Comparison of ENCODE assay signal across 1 cellular context in the genomic region with DNA sequence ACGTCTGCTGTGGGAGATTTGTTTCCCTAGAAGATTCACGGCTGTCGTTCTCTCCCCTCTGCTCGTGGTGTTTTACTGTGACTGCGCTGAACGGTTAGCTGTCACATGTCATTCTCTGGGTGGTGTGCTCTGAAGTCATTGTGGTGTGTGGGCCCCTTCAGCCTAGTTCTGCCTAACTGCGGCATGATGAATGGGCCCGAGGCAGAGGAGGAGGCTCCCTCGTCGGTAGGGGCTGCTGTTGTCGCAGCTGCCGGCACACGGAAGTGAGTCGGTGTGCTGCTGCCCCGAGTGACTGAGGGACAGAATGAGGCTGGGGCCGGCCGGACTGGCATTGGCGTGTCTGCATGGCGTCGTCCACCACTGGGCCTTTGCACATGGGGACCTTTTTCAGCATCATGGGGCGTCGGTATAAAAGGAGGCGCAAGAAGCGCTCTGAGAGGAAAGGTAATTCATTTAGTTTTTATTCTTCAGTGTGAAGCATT.
TF ChIP-seq lines count a peak whose summit lies in the region.

No MANE protein-coding gene starts in this region.

TF ChIP-seq in HepG2, 621 proteins besides CTCF, POLR2A, EP300 and RAD21 (continued from another document):
- TF ChIP-seq, protein P1, sequence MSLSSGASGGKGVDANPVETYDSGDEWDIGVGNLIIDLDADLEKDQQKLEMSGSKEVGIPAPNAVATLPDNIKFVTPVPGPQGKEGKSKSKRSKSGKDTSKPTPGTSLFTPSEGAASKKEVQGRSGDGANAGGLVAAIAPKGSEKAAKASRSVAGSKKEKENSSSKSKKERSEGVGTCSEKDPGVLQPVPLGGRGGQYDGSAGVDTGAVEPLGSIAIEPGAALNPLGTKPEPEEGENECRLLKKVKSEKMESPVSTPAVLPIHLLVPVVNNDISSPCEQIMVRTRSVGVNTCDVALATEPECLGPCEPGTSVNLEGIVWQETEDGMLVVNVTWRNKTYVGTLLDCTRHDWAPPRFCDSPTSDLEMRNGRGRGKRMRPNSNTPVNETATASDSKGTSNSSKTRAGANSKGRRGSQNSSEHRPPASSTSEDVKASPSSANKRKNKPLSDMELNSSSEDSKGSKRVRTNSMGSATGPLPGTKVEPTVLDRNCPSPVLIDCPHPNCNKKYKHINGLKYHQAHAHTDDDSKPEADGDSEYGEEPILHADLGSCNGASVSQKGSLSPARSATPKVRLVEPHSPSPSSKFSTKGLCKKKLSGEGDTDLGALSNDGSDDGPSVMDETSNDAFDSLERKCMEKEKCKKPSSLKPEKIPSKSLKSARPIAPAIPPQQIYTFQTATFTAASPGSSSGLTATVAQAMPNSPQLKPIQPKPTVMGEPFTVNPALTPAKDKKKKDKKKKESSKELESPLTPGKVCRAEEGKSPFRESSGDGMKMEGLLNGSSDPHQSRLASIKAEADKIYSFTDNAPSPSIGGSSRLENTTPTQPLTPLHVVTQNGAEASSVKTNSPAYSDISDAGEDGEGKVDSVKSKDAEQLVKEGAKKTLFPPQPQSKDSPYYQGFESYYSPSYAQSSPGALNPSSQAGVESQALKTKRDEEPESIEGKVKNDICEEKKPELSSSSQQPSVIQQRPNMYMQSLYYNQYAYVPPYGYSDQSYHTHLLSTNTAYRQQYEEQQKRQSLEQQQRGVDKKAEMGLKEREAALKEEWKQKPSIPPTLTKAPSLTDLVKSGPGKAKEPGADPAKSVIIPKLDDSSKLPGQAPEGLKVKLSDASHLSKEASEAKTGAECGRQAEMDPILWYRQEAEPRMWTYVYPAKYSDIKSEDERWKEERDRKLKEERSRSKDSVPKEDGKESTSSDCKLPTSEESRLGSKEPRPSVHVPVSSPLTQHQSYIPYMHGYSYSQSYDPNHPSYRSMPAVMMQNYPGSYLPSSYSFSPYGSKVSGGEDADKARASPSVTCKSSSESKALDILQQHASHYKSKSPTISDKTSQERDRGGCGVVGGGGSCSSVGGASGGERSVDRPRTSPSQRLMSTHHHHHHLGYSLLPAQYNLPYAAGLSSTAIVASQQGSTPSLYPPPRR (CRISPR knock-in tag; IDR thresholded peaks at IDR 0.05; ENCODE audit: borderline replicate concordance) = no peak
- no peak for TF ChIP-seq ZKSCAN5 (CRISPR knock-in tag; IDR thresholded peaks at IDR 0.05)
- TF ChIP-seq HES4 (CRISPR knock-in tag; IDR thresholded peaks at IDR 0.05; ENCODE audit: borderline replicate concordance) = no peak
- TF ChIP-seq, protein P2, sequence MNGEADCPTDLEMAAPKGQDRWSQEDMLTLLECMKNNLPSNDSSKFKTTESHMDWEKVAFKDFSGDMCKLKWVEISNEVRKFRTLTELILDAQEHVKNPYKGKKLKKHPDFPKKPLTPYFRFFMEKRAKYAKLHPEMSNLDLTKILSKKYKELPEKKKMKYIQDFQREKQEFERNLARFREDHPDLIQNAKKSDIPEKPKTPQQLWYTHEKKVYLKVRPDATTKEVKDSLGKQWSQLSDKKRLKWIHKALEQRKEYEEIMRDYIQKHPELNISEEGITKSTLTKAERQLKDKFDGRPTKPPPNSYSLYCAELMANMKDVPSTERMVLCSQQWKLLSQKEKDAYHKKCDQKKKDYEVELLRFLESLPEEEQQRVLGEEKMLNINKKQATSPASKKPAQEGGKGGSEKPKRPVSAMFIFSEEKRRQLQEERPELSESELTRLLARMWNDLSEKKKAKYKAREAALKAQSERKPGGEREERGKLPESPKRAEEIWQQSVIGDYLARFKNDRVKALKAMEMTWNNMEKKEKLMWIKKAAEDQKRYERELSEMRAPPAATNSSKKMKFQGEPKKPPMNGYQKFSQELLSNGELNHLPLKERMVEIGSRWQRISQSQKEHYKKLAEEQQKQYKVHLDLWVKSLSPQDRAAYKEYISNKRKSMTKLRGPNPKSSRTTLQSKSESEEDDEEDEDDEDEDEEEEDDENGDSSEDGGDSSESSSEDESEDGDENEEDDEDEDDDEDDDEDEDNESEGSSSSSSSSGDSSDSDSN (CRISPR knock-in tag; IDR thresholded peaks at IDR 0.05) = no peak
- TF ChIP-seq MXD4 (CRISPR knock-in tag; IDR thresholded peaks at IDR 0.05) = no peak
- no peak for TF ChIP-seq ZSCAN25 (CRISPR knock-in tag; IDR thresholded peaks at IDR 0.05)
- TF ChIP-seq ARNT2 (CRISPR knock-in tag; IDR thresholded peaks at IDR 0.05; ENCODE audit: low read depth) = no peak
- no peak for TF ChIP-seq ZNF317 (CRISPR knock-in tag; IDR thresholded peaks at IDR 0.05)
- no peak for TF ChIP-seq CBFB (CRISPR knock-in tag; IDR thresholded peaks at IDR 0.05)
- no peak for TF ChIP-seq ZNF777 (CRISPR knock-in tag; IDR thresholded peaks at IDR 0.05)
- TF ChIP-seq KDM5A (IDR thresholded peaks at IDR 0.05; ENCODE audit: borderline replicate concordance, low read length) = no peak
- no peak for TF ChIP-seq ZNF761 (CRISPR knock-in tag; conservative IDR thresholded peaks at IDR 0.05)
- no peak for TF ChIP-seq SOX13 (IDR thresholded peaks at IDR 0.05)
- no peak for TF ChIP-seq SOX13 (CRISPR knock-in tag; conservative IDR thresholded peaks at IDR 0.05 in 1 of 2, IDR thresholded peaks at IDR 0.05 in 1 of 2)
- TF ChIP-seq ASH2L (IDR thresholded peaks at IDR 0.05; ENCODE audit: insufficient read length, low read depth, low read length) = no peak
- no peak for TF ChIP-seq AHR (CRISPR knock-in tag; IDR thresholded peaks at IDR 0.05)
- no peak for TF ChIP-seq TAF1 (CRISPR knock-in tag; IDR thresholded peaks at IDR 0.05)
- TF ChIP-seq HOXA7 (CRISPR knock-in tag; IDR thresholded peaks at IDR 0.05) = no peak
